Comparison of ENCODE assay signal across 10 cellular contexts in the genomic region with DNA sequence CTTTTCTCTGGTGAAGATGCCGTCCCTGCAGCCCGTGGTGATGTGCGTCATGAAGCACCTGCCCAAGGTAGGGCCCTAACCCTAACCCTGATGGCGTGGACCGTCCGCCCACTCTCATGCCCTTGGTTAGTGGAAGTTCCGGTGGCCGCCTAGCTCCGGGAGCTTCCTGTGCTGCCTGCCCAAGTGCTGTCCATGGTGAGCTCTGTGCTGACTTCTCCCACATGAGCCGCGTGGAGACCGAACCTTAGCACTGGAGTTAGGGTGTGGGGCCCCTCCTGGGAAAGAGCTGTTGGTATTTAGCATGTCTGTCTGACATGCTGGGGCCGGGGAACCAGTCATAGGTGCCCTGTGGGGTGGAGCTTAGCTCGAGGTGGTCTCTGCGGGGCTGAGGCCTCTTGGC. TPM values are rescaled to one million over a fixed set of nuclear protein-coding genes. Genes with fewer than 3 reads are reported as not detected.
A peak's percentile ranks its signal among the peaks of the same experiment; 100 is the strongest.
DNase-seq lines count a peak whose midpoint lies in the region; ATAC-seq, FAIRE-seq and TF ChIP-seq lines count a peak whose summit lies in the region.
"Had no signal": no experiment of that assay in that cellular context is flagged by ENCODE, and none has a peak within 500 bp of the region (broad histone marks: within the 10 kb centered on the region; RNA-seq: fewer than 3 reads in every experiment).

No MANE protein-coding gene starts in this region.

- TF ChIP-seq RAD21 in HepG2 (CRISPR knock-in tag; IDR thresholded peaks at IDR 0.05) = no peak

- no peak for TF ChIP-seq POLR2A in HepG2 (IDR thresholded peaks at IDR 0.05; ENCODE audit: insufficient read depth in 1 of 2, low read depth in 2 of 2, low read length in 2 of 2)

- H3K4me1 ChIP-seq in HepG2 (ENCODE audit: insufficient read depth, low read length) (peaks cover 42% of the 10 kb centered on the region), thoracic aorta (ENCODE audit: control insufficient read depth in 1 of 2, low read depth in 2 of 2) (peaks cover 14 to 26% of the 10 kb centered on the region in 2 donors)

- FAIRE-seq in HepG2 (lab: Jason Lieb, UNC) = no peak

- H3K4me3 ChIP-seq in HepG2 (replicated peaks in 1 of 3; ENCODE audit: insufficient read depth in 1 of 3, low read depth in 2 of 3, low read length in 3 of 3) (peak overlapping the region; percentile 91 to 98 (median 91); a peak in 5 of 6 replicates), thoracic aorta (peak overlapping the region; percentile 89)

- H3K36me3 ChIP-seq in HepG2 (replicated peaks in 1 of 2; ENCODE audit: control insufficient read depth in 1 of 2, insufficient read depth in 2 of 2, low read length in 2 of 2) = peaks cover 11 to 17% of the 10 kb centered on the region in 2 experiments; a peak in 4 of 5 replicates
- H3K36me3 ChIP-seq in thoracic aorta = no peaks in the 10 kb centered on the region

- no peak for TF ChIP-seq CTCF in HepG2 (CRISPR knock-in tag; IDR thresholded peaks at IDR 0.05)
- TF ChIP-seq CTCF in thoracic aorta (IDR thresholded peaks at IDR 0.05) = no peak

- no peaks in the 10 kb centered on the region; a peak in 1 of 5 replicates for H3K27me3 ChIP-seq in HepG2 (ENCODE audit: control insufficient read depth in 1 of 2, insufficient read depth in 2 of 2, low read length in 2 of 2)
- H3K27me3 ChIP-seq in thoracic aorta (replicated peaks; ENCODE audit: insufficient read depth) = no peaks in the 10 kb centered on the region

- H4K20me1 ChIP-seq in HepG2 (ENCODE audit: insufficient read depth, low read length) = no peaks in the 10 kb centered on the region

- peak overlapping the region; percentile 81 for H3K9ac ChIP-seq in HepG2 (ENCODE audit: insufficient read depth, low read depth, low read length)

- no peaks in the 10 kb centered on the region for H3K27me3 Mint-ChIP-seq in activated T-cell treated with anti-CD3 and anti-CD28 coated beads, Interleukin-2, amount 50 U/mL, for 4 hours (ENCODE audit: low read depth)
- no peaks in the 10 kb centered on the region for H3K27me3 Mint-ChIP-seq in activated naive CD8-positive, alpha-beta T cell

- peaks cover 12% of the 10 kb centered on the region for H3K4me1 Mint-ChIP-seq in activated T-cell treated with anti-CD3 and anti-CD28 coated beads, Interleukin-2, amount 50 U/mL, for 4 hours (ENCODE audit: low read depth)
- H3K4me1 Mint-ChIP-seq in activated naive CD8-positive, alpha-beta T cell (ENCODE audit: low read depth) = peaks cover 14% of the 10 kb centered on the region

- BruUV-seq in HepG2 (replicated peaks; lab: Mats Ljungman, UMichigan) = no TSS peak

- ATAC-seq in activated T-cell treated with anti-CD3 and anti-CD28 coated beads, Interleukin-2, amount 50 U/mL, for 4 hours = no peak
- ATAC-seq in HepG2 (no peak), thoracic aorta (ENCODE audit: insufficient number of reproducible peaks, low FRiP score, low read depth) (no peak), GM18502 (IDR thresholded peaks at IDR 0.05; ENCODE audit: poor library complexity, unreplicated experiment) (no peak)

- peak overlapping the region; percentile 91 for H3K4me2 ChIP-seq in HepG2 (ENCODE audit: low read depth, low read length)

- H3K27ac ChIP-seq in HepG2 (ENCODE audit: extremely low read length, insufficient read depth, low read length) (no peak overlapping the region), thoracic aorta (no peak overlapping the region)

- peak overlapping the region; percentile 89 for H3K4me3 Mint-ChIP-seq in activated T-cell treated with anti-CD3 and anti-CD28 coated beads, Interleukin-2, amount 50 U/mL, for 4 hours
- H3K4me3 Mint-ChIP-seq in activated naive CD8-positive, alpha-beta T cell = peak overlapping the region; percentile 87

- POLR2A ChIA-PET in HepG2 (lab: Yijun Ruan, JAX) = interaction anchor here (1.1 to 14.2 kb wide), 4 partner anchors 14 to 167 kb away, joined by 3 to 317 read pairs (median 28); partner anchors contain the start of genes EXD3, NOXA1, TOR4A and TUBB4B

- H3K9me3 ChIP-seq in HepG2 (ENCODE audit: low read length) (no peaks in the 10 kb centered on the region), thoracic aorta (no peaks in the 10 kb centered on the region)

- CTCF ChIA-PET in HepG2 (lab: Yijun Ruan, JAX; ENCODE audit: low intra/inter-chr PET ratio, low total read pairs) = no interaction called here

- in situ Hi-C loops in HepG2 (cut with HindIII; ENCODE audit: extremely low pct_ligation_motif_present, low pct_unique_long_range_greater_than_20kb) = no loop called here

- intact Hi-C loops in HepG2 (cut with micrococcal nuclease; ENCODE audit: unreplicated experiment) = no loop called here

- DNase-seq in activated T-cell treated with anti-CD3 and anti-CD28 coated beads, Interleukin-2, amount 50 U/mL, for 4 hours = no peak
- no peak for DNase-seq in activated T-cell treated with anti-CD3 and anti-CD28 coated beads, Interleukin-2, amount 50 U/mL, for 48 hours
- no peak for DNase-seq in HepG2 (ENCODE audit: low spot score)
- no peak for DNase-seq in thoracic aorta (ENCODE audit: low spot score)
- DNase-seq in stimulated activated CD4-positive, alpha-beta T cell treated with anti-CD3 and anti-CD28 coated beads, Interleukin-12 subunit alpha, Interleukin-12 subunit beta, amount 100 ng/mL, for 4 hours = no peak
- DNase-seq in SHP77 treated with DMSO at 0.1 percent for 48 hours (lab: John Stamatoyannopoulos, UW) = no peak
- DNase-seq: cortex of kidney, DMS153 had no signal

- no peak for TF ChIP-seq EP300 in HepG2 (IDR thresholded peaks at IDR 0.05; ENCODE audit: low read depth in 2 of 2, low read length in 2 of 2)
- no peak for TF ChIP-seq EP300 in HepG2 (CRISPR knock-in tag; IDR thresholded peaks at IDR 0.05; ENCODE audit: borderline replicate concordance)

- H3K79me2 ChIP-seq in HepG2 (ENCODE audit: insufficient read depth, low read length) = peaks cover 18% of the 10 kb centered on the region

- H3K9me3 Mint-ChIP-seq in activated T-cell treated with anti-CD3 and anti-CD28 coated beads, Interleukin-2, amount 50 U/mL, for 4 hours = no peaks in the 10 kb centered on the region
- no peaks in the 10 kb centered on the region for H3K9me3 Mint-ChIP-seq in activated naive CD8-positive, alpha-beta T cell (ENCODE audit: low read depth)

- no peaks in the 10 kb centered on the region for H3K36me3 Mint-ChIP-seq in activated T-cell treated with anti-CD3 and anti-CD28 coated beads, Interleukin-2, amount 50 U/mL, for 4 hours (ENCODE audit: insufficient read depth)
- H3K36me3 Mint-ChIP-seq in activated naive CD8-positive, alpha-beta T cell = no peaks in the 10 kb centered on the region

- 80% methylated on average over 2 of the region's 15 CpGs for WGBS in HepG2 (ENCODE audit: low lambda C conversion rate)

- no peak overlapping the region for H2AFZ ChIP-seq in HepG2 (ENCODE audit: low read length)

- H3K27ac Mint-ChIP-seq in activated naive CD8-positive, alpha-beta T cell = no peak overlapping the region

RNA-seq across cellular contexts. Expression of gene NELFB, which starts 1.2 kb away (rescaled TPM):
- total RNA-seq in activated T-cell treated with anti-CD3 and anti-CD28 coated beads, Interleukin-2, amount 50 U/mL, for 4 hours = 10 to 100 TPM; 72.0 to 81.1 (median 73.5) TPM
- total RNA-seq in HepG2 (2016; rRNA removed; fragmentation: Illumina TruSeq; extraction: Trizol) (38.7 and 45.8 TPM in 2 replicates), thoracic aorta (10 to 100 TPM; 37.2 to 40.6 TPM)
- total RNA-seq in HepG2 (2016; cell fraction: cytosol; rRNA removed; fragmentation: Illumina TruSeq; extraction: Trizol; ENCODE audit: low read depth) = 11.1 and 13.7 TPM in 2 replicates
- 33.9 and 46.1 TPM in 2 replicates for total RNA-seq in HepG2 (2016; cell fraction: insoluble cytoplasmic fraction; rRNA removed; fragmentation: Illumina TruSeq; extraction: Trizol)
- total RNA-seq in HepG2 (2016; cell fraction: membrane; rRNA removed; fragmentation: Illumina TruSeq; extraction: Trizol) = 31.9 and 34.1 TPM in 2 replicates
- total RNA-seq in HepG2 (2016; cell fraction: nucleus; rRNA removed; fragmentation: Illumina TruSeq; extraction: Trizol) = 19.5 and 22.8 TPM in 2 replicates
- 26.5 and 38.0 TPM in 2 replicates for polyA plus RNA-seq in HepG2 (2011; rRNA removed)
- 31.2 and 47.6 TPM in 2 replicates for polyA plus RNA-seq in HepG2 (2011; cell fraction: cytosol; rRNA removed)
- 58.0 and 66.2 TPM in 2 replicates for polyA plus RNA-seq in HepG2 (2011; cell fraction: nucleus; rRNA removed)
- 37.0 and 38.0 TPM in 2 replicates for polyA plus RNA-seq in HepG2 (2012)
- polyA plus RNA-seq in HepG2 (2016; cell fraction: cytosol; fragmentation: Illumina TruSeq; extraction: Trizol; ENCODE audit: low read depth) = 13.2 and 13.7 TPM in 2 replicates
- 38.8 and 48.5 TPM in 2 replicates for polyA plus RNA-seq in HepG2 (2016; cell fraction: insoluble cytoplasmic fraction; fragmentation: Illumina TruSeq; extraction: Trizol; ENCODE audit: low read depth)
- 24.3 and 28.9 TPM in 2 replicates for polyA plus RNA-seq in HepG2 (2016; cell fraction: membrane; fragmentation: Illumina TruSeq; extraction: Trizol; ENCODE audit: low read depth)
- polyA plus RNA-seq in HepG2 (2016; cell fraction: nucleus; fragmentation: Illumina TruSeq; extraction: Trizol; ENCODE audit: insufficient read depth, low read depth) = 40.4 and 45.0 TPM in 2 replicates
- polyA minus RNA-seq in HepG2 (2011; rRNA and poly(A)+ RNA removed; ENCODE audit: low replicate concordance) = 63.2 and 70.3 TPM in 2 replicates
- polyA minus RNA-seq in HepG2 (2011; cell fraction: cytosol; rRNA and poly(A)+ RNA removed) = 28.7 and 31.0 TPM in 2 replicates
- polyA minus RNA-seq in HepG2 (2011; cell fraction: nucleus; rRNA and poly(A)+ RNA removed) = 10.3 and 11.6 TPM in 2 replicates

RNA-seq across cellular contexts. Expression of gene STPG3, which starts 5.3 kb away (rescaled TPM):
- not detected for total RNA-seq in activated T-cell treated with anti-CD3 and anti-CD28 coated beads, Interleukin-2, amount 50 U/mL, for 4 hours
- total RNA-seq in HepG2 (2016; rRNA removed; fragmentation: Illumina TruSeq; extraction: Trizol) (not detected in 2 replicates), thoracic aorta (not detected)
- not detected in 2 replicates for total RNA-seq in HepG2 (2016; cell fraction: cytosol; rRNA removed; fragmentation: Illumina TruSeq; extraction: Trizol; ENCODE audit: low read depth)
- not detected in 2 replicates for total RNA-seq in HepG2 (2016; cell fraction: insoluble cytoplasmic fraction; rRNA removed; fragmentation: Illumina TruSeq; extraction: Trizol)
- total RNA-seq in HepG2 (2016; cell fraction: membrane; rRNA removed; fragmentation: Illumina TruSeq; extraction: Trizol) = not detected in 2 replicates
- total RNA-seq in HepG2 (2016; cell fraction: nucleus; rRNA removed; fragmentation: Illumina TruSeq; extraction: Trizol) = not detected in 2 replicates
- polyA plus RNA-seq in HepG2 (2011; rRNA removed) = not detected in 2 replicates
- polyA plus RNA-seq in HepG2 (2011; cell fraction: cytosol; rRNA removed) = not detected in 2 replicates
- polyA plus RNA-seq in HepG2 (2011; cell fraction: nucleus; rRNA removed) = 0.45 and 0.50 TPM in 2 replicates
- 0.27 and 0.35 TPM in 2 replicates for polyA plus RNA-seq in HepG2 (2012)
- not detected in 2 replicates for polyA plus RNA-seq in HepG2 (2016; cell fraction: cytosol; fragmentation: Illumina TruSeq; extraction: Trizol; ENCODE audit: low read depth)
- not detected in 2 replicates for polyA plus RNA-seq in HepG2 (2016; cell fraction: insoluble cytoplasmic fraction; fragmentation: Illumina TruSeq; extraction: Trizol; ENCODE audit: low read depth)
- not detected in 2 replicates for polyA plus RNA-seq in HepG2 (2016; cell fraction: membrane; fragmentation: Illumina TruSeq; extraction: Trizol; ENCODE audit: low read depth)
- polyA plus RNA-seq in HepG2 (2016; cell fraction: nucleus; fragmentation: Illumina TruSeq; extraction: Trizol; ENCODE audit: insufficient read depth, low read depth) = not detected in 2 replicates
- 0.23 TPM in 1 of 2 replicates, not detected in the other for polyA minus RNA-seq in HepG2 (2011; rRNA and poly(A)+ RNA removed; ENCODE audit: low replicate concordance)
- polyA minus RNA-seq in HepG2 (2011; cell fraction: cytosol; rRNA and poly(A)+ RNA removed) = not detected in 2 replicates
- not detected in 2 replicates for polyA minus RNA-seq in HepG2 (2011; cell fraction: nucleus; rRNA and poly(A)+ RNA removed)

RNA-seq across cellular contexts. Expression of gene TUBB4B, which starts 15.3 kb away (rescaled TPM):
- total RNA-seq in activated T-cell treated with anti-CD3 and anti-CD28 coated beads, Interleukin-2, amount 50 U/mL, for 4 hours = 100 to 1,000 TPM; 345 to 383 (median 380) TPM
- total RNA-seq in HepG2 (2016; rRNA removed; fragmentation: Illumina TruSeq; extraction: Trizol) (412 and 481 TPM in 2 replicates), thoracic aorta (100 to 1,000 TPM; 172 to 193 TPM)
- total RNA-seq in HepG2 (2016; cell fraction: cytosol; rRNA removed; fragmentation: Illumina TruSeq; extraction: Trizol; ENCODE audit: low read depth) = 96.3 and 106 TPM in 2 replicates
- total RNA-seq in HepG2 (2016; cell fraction: insoluble cytoplasmic fraction; rRNA removed; fragmentation: Illumina TruSeq; extraction: Trizol) = 424 and 467 TPM in 2 replicates
- total RNA-seq in HepG2 (2016; cell fraction: membrane; rRNA removed; fragmentation: Illumina TruSeq; extraction: Trizol) = 128 TPM in 2 replicates
- total RNA-seq in HepG2 (2016; cell fraction: nucleus; rRNA removed; fragmentation: Illumina TruSeq; extraction: Trizol) = 195 and 203 TPM in 2 replicates
- 182 and 243 TPM in 2 replicates for polyA plus RNA-seq in HepG2 (2011; rRNA removed)
- 251 and 293 TPM in 2 replicates for polyA plus RNA-seq in HepG2 (2011; cell fraction: cytosol; rRNA removed)
- 210 and 235 TPM in 2 replicates for polyA plus RNA-seq in HepG2 (2011; cell fraction: nucleus; rRNA removed)
- polyA plus RNA-seq in HepG2 (2012) = 190 and 205 TPM in 2 replicates
- polyA plus RNA-seq in HepG2 (2016; cell fraction: cytosol; fragmentation: Illumina TruSeq; extraction: Trizol; ENCODE audit: low read depth) = 115 and 121 TPM in 2 replicates
- polyA plus RNA-seq in HepG2 (2016; cell fraction: insoluble cytoplasmic fraction; fragmentation: Illumina TruSeq; extraction: Trizol; ENCODE audit: low read depth) = 587 and 625 TPM in 2 replicates
- polyA plus RNA-seq in HepG2 (2016; cell fraction: membrane; fragmentation: Illumina TruSeq; extraction: Trizol; ENCODE audit: low read depth) = 115 and 122 TPM in 2 replicates
- polyA plus RNA-seq in HepG2 (2016; cell fraction: nucleus; fragmentation: Illumina TruSeq; extraction: Trizol; ENCODE audit: insufficient read depth, low read depth) = 355 and 369 TPM in 2 replicates
- 270 and 721 TPM in 2 replicates for polyA minus RNA-seq in HepG2 (2011; rRNA and poly(A)+ RNA removed; ENCODE audit: low replicate concordance)
- 140 and 144 TPM in 2 replicates for polyA minus RNA-seq in HepG2 (2011; cell fraction: cytosol; rRNA and poly(A)+ RNA removed)
- 74.6 and 75.6 TPM in 2 replicates for polyA minus RNA-seq in HepG2 (2011; cell fraction: nucleus; rRNA and poly(A)+ RNA removed)

RNA-seq across cellular contexts. Expression of gene TOR4A, which starts 21.2 kb away (rescaled TPM):
- 1 to 10 TPM; 3.2 to 4.0 (median 3.6) TPM for total RNA-seq in activated T-cell treated with anti-CD3 and anti-CD28 coated beads, Interleukin-2, amount 50 U/mL, for 4 hours
- total RNA-seq in HepG2 (2016; rRNA removed; fragmentation: Illumina TruSeq; extraction: Trizol) = 7.0 and 14.2 TPM in 2 replicates
- 1.3 and 1.5 TPM in 2 replicates for total RNA-seq in HepG2 (2016; cell fraction: cytosol; rRNA removed; fragmentation: Illumina TruSeq; extraction: Trizol; ENCODE audit: low read depth)
- 6.7 and 14.2 TPM in 2 replicates for total RNA-seq in HepG2 (2016; cell fraction: insoluble cytoplasmic fraction; rRNA removed; fragmentation: Illumina TruSeq; extraction: Trizol)
- 5.1 and 6.1 TPM in 2 replicates for total RNA-seq in HepG2 (2016; cell fraction: membrane; rRNA removed; fragmentation: Illumina TruSeq; extraction: Trizol)
- 10.4 and 11.5 TPM in 2 replicates for total RNA-seq in HepG2 (2016; cell fraction: nucleus; rRNA removed; fragmentation: Illumina TruSeq; extraction: Trizol)
- 11.1 and 16.4 TPM in 2 replicates for polyA plus RNA-seq in HepG2 (2011; rRNA removed)
- 14.3 and 20.7 TPM in 2 replicates for polyA plus RNA-seq in HepG2 (2011; cell fraction: cytosol; rRNA removed)
- 17.2 and 18.2 TPM in 2 replicates for polyA plus RNA-seq in HepG2 (2011; cell fraction: nucleus; rRNA removed)
- 6.6 and 10.2 TPM in 2 replicates for polyA plus RNA-seq in HepG2 (2012)
- 1.1 and 1.2 TPM in 2 replicates for polyA plus RNA-seq in HepG2 (2016; cell fraction: cytosol; fragmentation: Illumina TruSeq; extraction: Trizol; ENCODE audit: low read depth)
- polyA plus RNA-seq in HepG2 (2016; cell fraction: insoluble cytoplasmic fraction; fragmentation: Illumina TruSeq; extraction: Trizol; ENCODE audit: low read depth) = 7.9 and 8.2 TPM in 2 replicates
- polyA plus RNA-seq in HepG2 (2016; cell fraction: membrane; fragmentation: Illumina TruSeq; extraction: Trizol; ENCODE audit: low read depth) = 3.0 and 3.1 TPM in 2 replicates
- polyA plus RNA-seq in HepG2 (2016; cell fraction: nucleus; fragmentation: Illumina TruSeq; extraction: Trizol; ENCODE audit: insufficient read depth, low read depth) = 20.6 and 20.8 TPM in 2 replicates
- 13.4 and 50.2 TPM in 2 replicates for polyA minus RNA-seq in HepG2 (2011; rRNA and poly(A)+ RNA removed; ENCODE audit: low replicate concordance)
- polyA minus RNA-seq in HepG2 (2011; cell fraction: cytosol; rRNA and poly(A)+ RNA removed) = 29.6 and 30.9 TPM in 2 replicates
- polyA minus RNA-seq in HepG2 (2011; cell fraction: nucleus; rRNA and poly(A)+ RNA removed) = 6.3 and 7.8 TPM in 2 replicates
- total RNA-seq in thoracic aorta = 10 to 100 TPM; 26.4 to 43.5 TPM

RNA-seq across cellular contexts. Expression of gene SLC34A3, which starts 25.7 kb away (rescaled TPM):
- total RNA-seq in activated T-cell treated with anti-CD3 and anti-CD28 coated beads, Interleukin-2, amount 50 U/mL, for 4 hours = not detected
- 0.38 and 1.0 TPM in 2 replicates for total RNA-seq in HepG2 (2016; rRNA removed; fragmentation: Illumina TruSeq; extraction: Trizol)
- 0.97 and 1.3 TPM in 2 replicates for total RNA-seq in HepG2 (2016; cell fraction: cytosol; rRNA removed; fragmentation: Illumina TruSeq; extraction: Trizol; ENCODE audit: low read depth)
- total RNA-seq in HepG2 (2016; cell fraction: insoluble cytoplasmic fraction; rRNA removed; fragmentation: Illumina TruSeq; extraction: Trizol) = 0.51 and 0.97 TPM in 2 replicates
- total RNA-seq in HepG2 (2016; cell fraction: membrane; rRNA removed; fragmentation: Illumina TruSeq; extraction: Trizol) = 0.74 and 0.76 TPM in 2 replicates
- total RNA-seq in HepG2 (2016; cell fraction: nucleus; rRNA removed; fragmentation: Illumina TruSeq; extraction: Trizol) = 0.60 and 0.81 TPM in 2 replicates
- 0.07 and 0.20 TPM in 2 replicates for polyA plus RNA-seq in HepG2 (2011; rRNA removed)
- 0.09 and 0.16 TPM in 2 replicates for polyA plus RNA-seq in HepG2 (2011; cell fraction: cytosol; rRNA removed)
- polyA plus RNA-seq in HepG2 (2011; cell fraction: nucleus; rRNA removed) = 0.33 and 0.50 TPM in 2 replicates
- polyA plus RNA-seq in HepG2 (2012) = 0.21 and 0.60 TPM in 2 replicates
- polyA plus RNA-seq in HepG2 (2016; cell fraction: cytosol; fragmentation: Illumina TruSeq; extraction: Trizol; ENCODE audit: low read depth) = 0.59 and 0.93 TPM in 2 replicates
- polyA plus RNA-seq in HepG2 (2016; cell fraction: insoluble cytoplasmic fraction; fragmentation: Illumina TruSeq; extraction: Trizol; ENCODE audit: low read depth) = 0.58 and 0.62 TPM in 2 replicates
- polyA plus RNA-seq in HepG2 (2016; cell fraction: membrane; fragmentation: Illumina TruSeq; extraction: Trizol; ENCODE audit: low read depth) = 0.52 and 0.70 TPM in 2 replicates
- polyA plus RNA-seq in HepG2 (2016; cell fraction: nucleus; fragmentation: Illumina TruSeq; extraction: Trizol; ENCODE audit: insufficient read depth, low read depth) = 1.2 and 1.8 TPM in 2 replicates
- polyA minus RNA-seq in HepG2 (2011; rRNA and poly(A)+ RNA removed; ENCODE audit: low replicate concordance) = 0.12 and 0.20 TPM in 2 replicates
- polyA minus RNA-seq in HepG2 (2011; cell fraction: cytosol; rRNA and poly(A)+ RNA removed) = not detected in 2 replicates
- not detected in 2 replicates for polyA minus RNA-seq in HepG2 (2011; cell fraction: nucleus; rRNA and poly(A)+ RNA removed)
- under 1 TPM in 1 of 2 donors, not detected in 1; 0.54 TPM for total RNA-seq in thoracic aorta
